ENCODE assay signal across 8 cellular contexts in the genomic region with DNA sequence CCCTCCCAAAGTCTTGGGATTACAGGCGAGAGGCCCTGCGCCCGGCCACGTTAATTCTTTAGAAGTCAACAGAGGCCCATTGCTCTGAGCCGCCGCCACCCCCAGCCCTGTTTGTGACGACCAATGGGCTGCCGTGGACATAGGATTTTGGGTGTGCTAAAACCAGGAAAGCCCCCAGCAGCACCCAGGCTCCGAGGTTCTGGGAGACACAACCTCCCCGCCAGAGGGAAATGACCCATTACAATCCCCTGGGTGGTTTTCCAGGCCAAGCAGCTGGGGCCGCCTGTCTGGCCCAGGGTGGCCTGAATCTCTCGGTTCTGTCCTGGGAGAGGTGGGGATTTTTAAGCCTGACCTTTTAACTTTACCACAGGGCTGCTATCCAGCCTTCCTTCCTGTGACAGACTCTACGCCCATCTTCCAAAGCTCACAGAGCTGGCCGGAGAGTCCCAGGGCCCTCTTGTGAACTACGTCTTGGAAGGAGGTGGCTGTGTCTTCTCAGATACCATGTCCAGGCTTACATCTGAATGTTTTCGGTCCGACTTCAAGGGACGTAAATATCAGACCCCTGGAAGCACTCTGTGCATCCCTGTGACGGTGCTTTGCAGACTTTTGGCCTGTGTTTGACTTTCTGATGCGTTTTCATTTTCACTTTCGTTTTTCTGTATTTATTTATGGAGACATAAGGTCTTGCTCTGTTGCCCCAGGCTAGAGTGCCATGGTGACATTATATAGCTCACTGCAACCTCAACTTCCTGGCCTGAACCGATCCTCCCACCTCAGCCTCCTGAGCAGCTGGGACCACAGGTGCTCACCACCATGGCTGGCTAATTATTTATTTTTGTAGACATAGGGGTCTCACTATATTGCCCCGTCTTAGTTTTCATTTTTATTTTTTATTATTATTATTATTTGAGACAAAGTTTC. TPM values are rescaled to one million over a fixed set of nuclear protein-coding genes. Genes with fewer than 3 reads are reported as not detected.
DNase-seq lines count a peak whose midpoint lies in the region; ATAC-seq and TF ChIP-seq lines count a peak whose summit lies in the region.

No MANE protein-coding gene starts in this region.

- intact Hi-C loops in ovary (cut with DNase I) = no loop called here

- H3K9me3 ChIP-seq in duodenal mucosa (ENCODE audit: control insufficient read depth in 1 of 2, low read length in 2 of 2) = no peaks in the 10 kb centered on the region
- no peaks in the 10 kb centered on the region for H3K9me3 ChIP-seq in ovary

- H3K36me3 ChIP-seq in duodenal mucosa (ENCODE audit: control insufficient read depth in 1 of 2, insufficient read depth in 2 of 2, low read length in 2 of 2) (no peaks in the 10 kb centered on the region), ovary (no peaks in the 10 kb centered on the region)

- DNase-seq in Daoy (ENCODE audit: low read depth) (peak; percentile 23), AG08395 (ENCODE audit: low spot score) (no peak), EL (no peak), NCI-H146 treated with DMSO at 0.1 percent for 48 hours (lab: John Stamatoyannopoulos, UW; ENCODE audit: unreplicated experiment) (no peak), ovary (no peak)

- ATAC-seq in GM19468 (IDR thresholded peaks at IDR 0.05; ENCODE audit: extremely low read depth, unreplicated experiment) (peak; percentile 65), HG03460 (IDR thresholded peaks at IDR 0.05; ENCODE audit: unreplicated experiment) (peak; percentile 56)

- no peak for TF ChIP-seq CTCF in ovary (IDR thresholded peaks at IDR 0.05)

- H3K4me3 ChIP-seq in duodenal mucosa (ENCODE audit: low read depth in 1 of 2, low read length in 2 of 2) (peak overlapping the region; percentile 37 to 55), ovary (no peak overlapping the region)

- peak overlapping the region; percentile 43 to 48 for H3K9ac ChIP-seq in duodenal mucosa (ENCODE audit: low read depth in 1 of 2, low read length in 2 of 2)

- TF ChIP-seq POLR2A in ovary (IDR thresholded peaks at IDR 0.05) = no peak

- H3K27ac ChIP-seq in duodenal mucosa (ENCODE audit: low read depth, low read length) (peak overlapping the region; percentile 56), ovary (no peak overlapping the region)

- H3K4me1 ChIP-seq in duodenal mucosa (ENCODE audit: control insufficient read depth in 1 of 2, insufficient read depth in 2 of 2, low read length in 2 of 2) = peaks cover 0 to 3% of the 10 kb centered on the region in 2 donors
- H3K4me1 ChIP-seq in ovary (ENCODE audit: insufficient read depth) = no peaks in the 10 kb centered on the region

- H3K27me3 ChIP-seq in duodenal mucosa (ENCODE audit: control insufficient read depth in 1 of 2, insufficient read depth in 2 of 2, low read length in 2 of 2) (no peaks in the 10 kb centered on the region), ovary (no peaks in the 10 kb centered on the region)

- WGBS in ovary, 3 donors = 70 to 83% (median 74%) methylated on average over 23 of the region's 23 CpGs

- TF ChIP-seq EP300 in ovary (IDR thresholded peaks at IDR 0.05) = no peak

RNA-seq across cellular contexts. Expression of gene P2RY8, which starts 36.0 kb away (rescaled TPM):
- total RNA-seq in Daoy (2014; rRNA removed; shearing (Covaris generic)) = 0.11 TPM in 1 of 2 replicates, not detected in the other
- 1 to 10 TPM in 3 of 7 donors, under 1 TPM in 4; 0.48 to 1.3 (median 0.99) TPM for total RNA-seq in ovary
- polyA plus RNA-seq in ovary = 1 to 10 TPM in 1 of 2 donors, under 1 TPM in 1; 0.54 to 1.4 TPM

RNA-seq across cellular contexts. Expression of gene ASMTL, which starts 48.3 kb away (rescaled TPM):
- total RNA-seq in Daoy (2014; rRNA removed; shearing (Covaris generic)) = 0.74 and 2.3 TPM in 2 replicates
- 10 to 100 TPM; 23.1 to 48.9 (median 40.7) TPM for total RNA-seq in ovary
- polyA plus RNA-seq in ovary = 10 to 100 TPM; 21.3 to 45.4 TPM
